ENCODE assay signal across 1 cellular context in the genomic region with DNA sequence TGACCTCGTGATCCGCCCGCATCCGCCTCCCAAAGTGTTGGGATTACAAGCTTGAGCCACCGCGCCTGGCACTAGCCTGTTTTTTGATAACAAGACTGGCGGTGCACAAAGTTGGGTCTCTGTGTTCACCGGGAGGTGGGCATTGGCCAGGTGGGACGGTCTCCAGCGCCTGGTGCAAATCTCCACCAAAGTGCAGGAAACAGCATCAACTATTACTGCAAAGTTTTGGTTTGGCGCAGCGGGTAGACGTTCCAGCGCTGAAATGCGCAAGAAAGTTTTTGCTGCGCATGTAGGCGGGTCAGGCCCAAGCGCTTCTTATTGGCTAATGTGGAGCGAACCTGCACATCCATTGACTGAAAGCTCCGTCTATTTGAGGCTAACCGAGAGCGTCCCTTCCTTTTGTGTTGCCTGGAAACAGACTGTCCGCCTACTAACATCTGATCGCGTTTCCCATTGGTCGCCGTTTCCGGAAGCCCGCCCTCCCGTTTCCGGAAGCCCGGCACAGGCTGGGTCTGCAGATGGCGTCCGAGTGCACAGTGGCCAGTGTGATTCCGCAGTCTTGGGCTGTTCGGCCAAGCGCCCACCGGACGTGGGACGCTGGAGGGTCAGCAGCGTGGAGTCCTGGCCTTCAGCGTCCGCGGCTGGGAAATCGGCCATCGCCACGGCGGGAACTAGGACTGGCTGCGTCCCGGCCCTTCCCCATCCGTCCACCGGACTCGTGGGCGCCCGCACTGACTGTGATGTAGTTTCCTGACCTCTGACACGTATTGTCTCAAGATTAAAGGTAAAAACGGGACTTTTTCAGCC.
TF ChIP-seq lines count a peak whose summit lies in the region.

No MANE protein-coding gene starts in this region.

TF ChIP-seq in H1, 55 proteins besides CTCF, POLR2A, EP300 and RAD21:
- TF ChIP-seq SP4 (IDR thresholded peaks at IDR 0.05; ENCODE audit: low read length) = no peak
- peak; percentile 96 for TF ChIP-seq TAF1 (IDR thresholded peaks at IDR 0.05; ENCODE audit: low read depth, low read length)
- peak; percentile 61 for TF ChIP-seq TAF7 (optimal IDR thresholded peaks at IDR 0.05; ENCODE audit: borderline replicate concordance, low read depth, low read length)
- TF ChIP-seq MAX (IDR thresholded peaks at IDR 0.05) = peak; percentile 42; the same call in 1 of the 2 replicates
- TF ChIP-seq CBX8 (IDR thresholded peaks at IDR 0.05; ENCODE audit: borderline replicate concordance, low read depth, low read length) = no peak
- no peak for TF ChIP-seq GTF2F1 (IDR thresholded peaks at IDR 0.05; ENCODE audit: borderline replicate concordance, low read depth, low read length)
- no peak for TF ChIP-seq SRF (IDR thresholded peaks at IDR 0.05; ENCODE audit: low read depth, low read length)
- TF ChIP-seq KDM1A (IDR thresholded peaks at IDR 0.05; ENCODE audit: borderline replicate concordance, low read length) = no peak
- TF ChIP-seq RXRA (IDR thresholded peaks at IDR 0.05; ENCODE audit: insufficient read depth, low read depth, low read length) = no peak
- TF ChIP-seq KDM4A (IDR thresholded peaks at IDR 0.05; ENCODE audit: low read depth, low read length, severe bottlenecking) = no peak
- no peak for TF ChIP-seq E2F6 (IDR thresholded peaks at IDR 0.05)
- TF ChIP-seq YY1 (IDR thresholded peaks at IDR 0.05; ENCODE audit: low read depth, low read length) = peak; percentile 86
- no peak for TF ChIP-seq SIX5 (IDR thresholded peaks at IDR 0.05; ENCODE audit: low read depth, low read length)
- no peak for TF ChIP-seq BRCA1 (IDR thresholded peaks at IDR 0.05; ENCODE audit: low read depth, low read length)
- peak; percentile 66 for TF ChIP-seq KDM5A (IDR thresholded peaks at IDR 0.05; ENCODE audit: low read length)
- TF ChIP-seq SP2 (IDR thresholded peaks at IDR 0.05; ENCODE audit: low read length) = peak; percentile 67
- TF ChIP-seq RNF2 (IDR thresholded peaks at IDR 0.05; ENCODE audit: borderline replicate concordance, low read depth, low read length, missing control alignments, poor library complexity, severe bottlenecking) = no peak
- TF ChIP-seq TBP (IDR thresholded peaks at IDR 0.05; ENCODE audit: low read depth, low read length) = peak; percentile 86
- peak; percentile 98 for TF ChIP-seq SP1 (IDR thresholded peaks at IDR 0.05; ENCODE audit: low read depth, low read length)
- TF ChIP-seq CHD2 (IDR thresholded peaks at IDR 0.05; ENCODE audit: low read length) = peak; percentile 82
- TF ChIP-seq HDAC2 (IDR thresholded peaks at IDR 0.05; ENCODE audit: borderline replicate concordance in 1 of 2, low read depth in 2 of 2, low read length in 2 of 2) = no peak
- TF ChIP-seq PHF8 (conservative IDR thresholded peaks at IDR 0.05; ENCODE audit: low read depth, low read length) = peak; percentile 94
- peak; percentile 95 for TF ChIP-seq GABPA (IDR thresholded peaks at IDR 0.05; ENCODE audit: borderline replicate concordance, insufficient read depth, low read length)
- TF ChIP-seq RBBP5 (IDR thresholded peaks at IDR 0.05; ENCODE audit: borderline replicate concordance, low read depth, low read length) = peak; percentile 58; the same call in 1 of the 2 replicates
- TF ChIP-seq POLR2AphosphoS5 (IDR thresholded peaks at IDR 0.05; ENCODE audit: low read depth, low read length) = peak; percentile 98
- peak in 1 of 2 experiments; percentile 69; a peak in 1 of 4 replicates for TF ChIP-seq SIN3A (conservative IDR thresholded peaks at IDR 0.05 in 1 of 2, IDR thresholded peaks at IDR 0.05 in 1 of 2; ENCODE audit: low read depth in 1 of 2, low read length in 2 of 2)
- TF ChIP-seq ASH2L (IDR thresholded peaks at IDR 0.05; ENCODE audit: low read length) = peak; percentile 60
- TF ChIP-seq SAP30 (IDR thresholded peaks at IDR 0.05; ENCODE audit: insufficient read depth, insufficient replicate concordance, low read length) = no peak
- peak; percentile 45 for TF ChIP-seq NRF1 (IDR thresholded peaks at IDR 0.05; ENCODE audit: low read depth, low read length)
- no peak for TF ChIP-seq ATF2 (IDR thresholded peaks at IDR 0.05; ENCODE audit: low read length)
TF ChIP-seq in H1: peak in this region for 16.
